In genomic region chr17:45096141-45096540, GRCh38 we compare ENCODE assay signal across 8 cellular contexts. TPM values are rescaled to one million over a fixed set of nuclear protein-coding genes. Genes with fewer than 3 reads are reported as not detected.
DNase-seq lines count a peak whose midpoint lies in the region; ATAC-seq and TF ChIP-seq lines count a peak whose summit lies in the region.

No MANE protein-coding gene starts in this region.

- H3K27me3 Mint-ChIP-seq in activated naive CD4-positive, alpha-beta T cell treated with anti-CD3 and anti-CD28 coated beads, Interleukin-2, amount 10 ng/mL, durations not matched to agents 7 days and 5 days: no peaks in the 10 kb centered on the region

- TF ChIP-seq POLR2A in tibial nerve (IDR thresholded peaks at IDR 0.05): no peak

- no peak for TF ChIP-seq EP300 in tibial nerve (IDR thresholded peaks at IDR 0.05)

- no peak for ATAC-seq in foreskin keratinocyte
- ATAC-seq in GM21576 (IDR thresholded peaks at IDR 0.05; ENCODE audit: unreplicated experiment): no peak

- 54 to 68% methylated on average over 3 of the region's 3 CpGs for WGBS in tibial nerve, 2 donors

- in situ Hi-C loops in SK-MEL-5 (cut with HindIII; ENCODE audit: low pct_unique_long_range_greater_than_20kb, low sequenced_read_pairs): no loop called here

- no peaks in the 10 kb centered on the region for H3K9me3 ChIP-seq in tibial nerve

- H3K27ac ChIP-seq in foreskin keratinocyte: no peak overlapping the region
- H3K27ac ChIP-seq in tibial nerve: peak overlapping the region in 2 of 4 donors; percentile 91 to 95

- H3K27me3 ChIP-seq in foreskin keratinocyte (no peaks in the 10 kb centered on the region), tibial nerve (no peaks in the 10 kb centered on the region)

- TF ChIP-seq CTCF in foreskin keratinocyte (conservative IDR thresholded peaks at IDR 0.05) (peak; percentile 66), tibial nerve (IDR thresholded peaks at IDR 0.05) (peak; percentile 30 to 34 (median 31))

- H3K36me3 Mint-ChIP-seq in activated naive CD4-positive, alpha-beta T cell treated with anti-CD3 and anti-CD28 coated beads, Interleukin-2, amount 10 ng/mL, durations not matched to agents 7 days and 5 days: peaks cover 62% of the 10 kb centered on the region

- CTCF ChIA-PET in activated naive CD4-positive, alpha-beta T cell treated with anti-CD3 and anti-CD28 coated beads, Interleukin-2, amount 10 ng/mL, durations not matched to agents 7 days and 5 days (lab: Charles Lee): interaction anchor here (0.5 to 1.7 kb wide), 5 partner anchors 10 to 620 kb away, joined by 3 to 4 read pairs (median 3); no protein-coding TSS in a partner anchor

- no peak overlapping the region for H3K4me3 ChIP-seq in tibial nerve

- no peak overlapping the region for H3K4me3 Mint-ChIP-seq in activated naive CD4-positive, alpha-beta T cell treated with anti-CD3 and anti-CD28 coated beads, Interleukin-2, amount 10 ng/mL, durations not matched to agents 7 days and 5 days

- DNase-seq in activated naive CD4-positive, alpha-beta T cell treated with anti-CD3 and anti-CD28 coated beads, Interleukin-2, amount 10 ng/mL, durations not matched to agents 7 days and 5 days: peak; percentile 31
- DNase-seq in activated naive CD4-positive, alpha-beta T cell (lab: John Stamatoyannopoulos, UW): no peak
- DNase-seq in SK-MEL-5 (ENCODE audit: low read depth, low spot score) (peak; percentile 60), foreskin keratinocyte (no peak), tibial nerve (ENCODE audit: low spot score in 2 of 2) (no peak)
- no peak for DNase-seq in activated CD4-positive, alpha-beta T cell treated with anti-CD3 and anti-CD28 coated beads, Interleukin-2, amount 50 U/mL, for 4 hours
- DNase-seq in stimulated activated naive CD4-positive, alpha-beta T cell (lab: John Stamatoyannopoulos, UW): no peak

- no peaks in the 10 kb centered on the region for H3K4me1 Mint-ChIP-seq in activated naive CD4-positive, alpha-beta T cell treated with anti-CD3 and anti-CD28 coated beads, Interleukin-2, amount 10 ng/mL, durations not matched to agents 7 days and 5 days

- H3K4me1 ChIP-seq in foreskin keratinocyte (peaks cover 20% of the 10 kb centered on the region), tibial nerve (peaks cover 0 to 81% (median 41%) of the 10 kb centered on the region in 4 donors)

- H3K27ac Mint-ChIP-seq in activated naive CD4-positive, alpha-beta T cell treated with anti-CD3 and anti-CD28 coated beads, Interleukin-2, amount 10 ng/mL, durations not matched to agents 7 days and 5 days: peak overlapping the region; percentile 71

- peaks cover 0 to 83% (median 38%) of the 10 kb centered on the region in 3 donors for H3K36me3 ChIP-seq in tibial nerve

- no peaks in the 10 kb centered on the region for H3K9me3 Mint-ChIP-seq in activated naive CD4-positive, alpha-beta T cell treated with anti-CD3 and anti-CD28 coated beads, Interleukin-2, amount 10 ng/mL, durations not matched to agents 7 days and 5 days

RNA-seq across cellular contexts. Expression of gene NMT1, which starts 35.0 kb away (rescaled TPM):
- total RNA-seq in SK-MEL-5 (2014; rRNA removed; shearing (Covaris generic)): 71.5 and 78.0 TPM in 2 replicates
- 71.8 and 85.7 TPM in 2 replicates for polyA plus RNA-seq in SK-MEL-5 (2015; cell fraction: cytosol; rRNA removed)
- 61.5 and 64.3 TPM in 2 replicates for polyA plus RNA-seq in SK-MEL-5 (2015; cell fraction: nucleus; rRNA removed)
- total RNA-seq in foreskin keratinocyte (90.9 and 109 TPM in 2 replicates), tibial nerve (10 to 100 TPM; 63.2 to 97.9 (median 80.1) TPM)
- 188 and 193 TPM in 2 replicates for polyA plus RNA-seq in foreskin keratinocyte

RNA-seq across cellular contexts. Expression of gene PLCD3, which starts 36.2 kb away (rescaled TPM):
- 4.0 and 9.8 TPM in 2 replicates for total RNA-seq in SK-MEL-5 (2014; rRNA removed; shearing (Covaris generic))
- 31.2 and 36.3 TPM in 2 replicates for polyA plus RNA-seq in SK-MEL-5 (2015; cell fraction: cytosol; rRNA removed)
- polyA plus RNA-seq in SK-MEL-5 (2015; cell fraction: nucleus; rRNA removed): 20.6 and 47.6 TPM in 2 replicates
- 60.8 and 63.6 TPM in 2 replicates for total RNA-seq in foreskin keratinocyte
- 85.8 and 97.4 TPM in 2 replicates for polyA plus RNA-seq in foreskin keratinocyte
- total RNA-seq in tibial nerve: 100 to 1,000 TPM in 1 of 4 donors, 10 to 100 TPM in 3; 45.7 to 103 (median 69.3) TPM

RNA-seq across cellular contexts. Expression of gene ACBD4, which starts 39.3 kb away (rescaled TPM):
- total RNA-seq in SK-MEL-5 (2014; rRNA removed; shearing (Covaris generic)): 1.7 and 3.3 TPM in 2 replicates
- 4.2 and 5.6 TPM in 2 replicates for polyA plus RNA-seq in SK-MEL-5 (2015; cell fraction: cytosol; rRNA removed)
- 13.5 and 22.8 TPM in 2 replicates for polyA plus RNA-seq in SK-MEL-5 (2015; cell fraction: nucleus; rRNA removed)
- total RNA-seq in foreskin keratinocyte (4.3 and 4.4 TPM in 2 replicates), tibial nerve (10 to 100 TPM; 25.9 to 41.9 (median 28.2) TPM)
- polyA plus RNA-seq in foreskin keratinocyte: 4.5 TPM in 2 replicates

RNA-seq across cellular contexts. Expression of gene DCAKD, which starts 44.7 kb away (rescaled TPM):
- 32.1 and 41.4 TPM in 2 replicates for total RNA-seq in SK-MEL-5 (2014; rRNA removed; shearing (Covaris generic))
- polyA plus RNA-seq in SK-MEL-5 (2015; cell fraction: cytosol; rRNA removed): 46.2 and 51.5 TPM in 2 replicates
- 22.3 and 26.7 TPM in 2 replicates for polyA plus RNA-seq in SK-MEL-5 (2015; cell fraction: nucleus; rRNA removed)
- 30.4 and 30.8 TPM in 2 replicates for total RNA-seq in foreskin keratinocyte
- 19.8 and 21.1 TPM in 2 replicates for polyA plus RNA-seq in foreskin keratinocyte
- total RNA-seq in tibial nerve: 10 to 100 TPM; 47.7 to 53.2 (median 49.5) TPM

RNA-seq across cellular contexts. Expression of gene HEXIM1, which starts 52.1 kb away (rescaled TPM):
- 10.6 and 14.4 TPM in 2 replicates for total RNA-seq in SK-MEL-5 (2014; rRNA removed; shearing (Covaris generic))
- 31.6 and 32.3 TPM in 2 replicates for polyA plus RNA-seq in SK-MEL-5 (2015; cell fraction: cytosol; rRNA removed)
- polyA plus RNA-seq in SK-MEL-5 (2015; cell fraction: nucleus; rRNA removed): 24.4 and 38.3 TPM in 2 replicates
- total RNA-seq in foreskin keratinocyte: 23.0 and 25.6 TPM in 2 replicates
- polyA plus RNA-seq in foreskin keratinocyte: 26.7 and 27.9 TPM in 2 replicates
- total RNA-seq in tibial nerve: 10 to 100 TPM; 22.2 to 35.2 (median 29.7) TPM

Comparison
In these comparisons a context has a peak if more than half of its experiments do, and no peak if none do; other contexts are left out.
1. DNase-seq: peak in activated naive CD4-positive, alpha-beta T cell treated with anti-CD3 and anti-CD28 coated beads, Interleukin-2, amount 10 ng/mL, durations not matched to agents 7 days and 5 days (single experiment) and SK-MEL-5 (single experiment); none in activated naive CD4-positive, alpha-beta T cell (0 of 4), foreskin keratinocyte (0 of 2), tibial nerve (0 of 2), activated CD4-positive, alpha-beta T cell treated with anti-CD3 and anti-CD28 coated beads, Interleukin-2, amount 50 U/mL, for 4 hours (0 of 2) and stimulated activated naive CD4-positive, alpha-beta T cell (0 of 6).